27 cellular contexts compared by ENCODE assay signal in the genomic region with DNA sequence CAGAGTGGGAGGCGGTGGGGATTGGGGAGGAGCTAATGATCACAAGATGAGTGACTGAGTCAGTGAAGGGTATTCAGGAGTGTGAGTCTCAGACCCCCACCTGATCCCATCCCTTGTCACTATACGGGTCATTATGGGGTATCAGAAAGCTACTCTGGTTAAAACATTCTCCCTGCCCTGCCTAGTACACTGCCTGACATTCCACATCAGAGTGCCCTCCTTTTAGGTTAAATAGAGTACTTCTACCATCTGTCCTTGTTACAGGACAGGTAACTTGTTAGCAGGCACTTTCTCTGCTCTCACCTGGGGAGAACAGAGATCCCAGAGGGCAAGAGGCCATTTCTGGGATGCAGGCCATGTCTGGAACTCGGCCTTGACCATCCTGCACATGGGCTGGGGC.
"Had no signal": no experiment of that assay in that cellular context is flagged by ENCODE, and none has a peak within 500 bp of the region (broad histone marks: within the 10 kb centered on the region; RNA-seq: fewer than 3 reads in every experiment).

No MANE protein-coding gene starts in this region.

- H3K4me3 ChIP-seq: pancreas, psoas muscle, right lobe of liver, sigmoid colon, suprapubic skin, testis, tibial artery, transverse colon, upper lobe of right lung, uterus had no signal

- DNase-seq: naive B cell; naive thymus-derived CD8-positive, alpha-beta T cell; nephron progenitor cell; occipital lobe; pancreas; psoas muscle; right cardiac atrium; right lobe of liver; sigmoid colon; small intestine; stimulated activated CD4-positive, alpha-beta T cell treated with anti-CD3 and anti-CD28 coated beads, Interleukin-15, amount 100 ng/mL, for 24 hours; stimulated activated CD4-positive, alpha-beta T cell treated with anti-CD3 and anti-CD28 coated beads, Interleukin-2, amount 100 ng/mL, for 24 hours; stimulated activated CD4-positive, alpha-beta T cell treated with anti-CD3 and anti-CD28 coated beads, Interleukin-2, amount 100 ng/mL, for 48 hours; stimulated activated CD4-positive, alpha-beta T cell treated with anti-CD3 and anti-CD28 coated beads, Interleukin-4, amount 100 ng/mL, for 24 hours; stimulated activated naive CD4-positive, alpha-beta T cell; stimulated activated naive CD8-positive, alpha-beta T cell treated with anti-CD3 and anti-CD28 coated beads, Interleukin-15, amount 100 ng/mL, for 72 hours; stimulated activated naive CD8-positive, alpha-beta T cell treated with anti-CD3 and anti-CD28 coated beads, Interleukin-15, Interleukin-2, amounts not matched to agents 100 U/mL and 50 U/mL, for 24 hours; testis; tibial artery; transverse colon; upper lobe of right lung; uterus had no signal

- H3K4me1 ChIP-seq: pancreas, psoas muscle, right lobe of liver, sigmoid colon, suprapubic skin, testis, tibial artery, transverse colon, upper lobe of right lung, uterus had no signal

- H3K27ac Mint-ChIP-seq: natural killer cell treated with Interleukin-12 subunit alpha and Interleukin-12 subunit beta and Interleukin-15 and Interleukin-18, amount 100 ng/mL, for 72 hours; nephron progenitor cell; stimulated activated memory B cell treated with anti-CD40 and anti-IgM and Interleukin-4, amounts not matched to agents 10 μg/mL and 1 μg/mL and 100 μg/mL, for 72 hours; type B pancreatic cell had no signal

- H3K9me3 Mint-ChIP-seq: natural killer cell treated with Interleukin-12 subunit alpha and Interleukin-12 subunit beta and Interleukin-15 and Interleukin-18, amount 100 ng/mL, for 72 hours; nephron progenitor cell; neural crest cell; stimulated activated naive CD8-positive, alpha-beta T cell treated with anti-CD3 and anti-CD28 coated beads, Interleukin-15, amount 100 ng/mL, for 72 hours; type B pancreatic cell had no signal

- H3K36me3 Mint-ChIP-seq: naive B cell; naive thymus-derived CD8-positive, alpha-beta T cell; natural killer cell treated with Interleukin-12 subunit alpha and Interleukin-12 subunit beta and Interleukin-15 and Interleukin-18, amount 100 ng/mL, for 72 hours; stimulated activated memory B cell treated with anti-CD40 and anti-IgM and Interleukin-4, amounts not matched to agents 10 μg/mL and 1 μg/mL and 100 μg/mL, for 72 hours; type B pancreatic cell had no signal

- H3K27ac ChIP-seq: pancreas, psoas muscle, right lobe of liver, sigmoid colon, suprapubic skin, testis, tibial artery, transverse colon, upper lobe of right lung, uterus had no signal

- H3K27me3 ChIP-seq: pancreas, right lobe of liver, sigmoid colon, testis, transverse colon, upper lobe of right lung, uterus had no signal

- H3K9me3 ChIP-seq: pancreas, psoas muscle, right lobe of liver, sigmoid colon, suprapubic skin, testis, tibial artery, transverse colon, upper lobe of right lung, uterus had no signal

- H3K4me1 Mint-ChIP-seq: naive B cell; stimulated activated memory B cell treated with anti-CD40 and anti-IgM and Interleukin-4, amounts not matched to agents 10 μg/mL and 1 μg/mL and 100 μg/mL, for 72 hours; stimulated activated naive CD8-positive, alpha-beta T cell treated with anti-CD3 and anti-CD28 coated beads, Interleukin-15, amount 100 ng/mL, for 72 hours had no signal

- H3K4me3 Mint-ChIP-seq: naive thymus-derived CD8-positive, alpha-beta T cell; natural killer cell treated with Interleukin-12 subunit alpha and Interleukin-12 subunit beta and Interleukin-15 and Interleukin-18, amount 100 ng/mL, for 72 hours; nephron progenitor cell; neural crest cell; stimulated activated memory B cell treated with anti-CD40 and anti-IgM and Interleukin-4, amounts not matched to agents 10 μg/mL and 1 μg/mL and 100 μg/mL, for 72 hours; stimulated activated naive CD8-positive, alpha-beta T cell treated with anti-CD3 and anti-CD28 coated beads, Interleukin-15, amount 100 ng/mL, for 72 hours; type B pancreatic cell had no signal

- H3K36me3 ChIP-seq: pancreas, right lobe of liver, sigmoid colon, suprapubic skin, tibial artery, transverse colon, upper lobe of right lung, uterus had no signal

- ATAC-seq: naive thymus-derived CD8-positive, alpha-beta T cell; natural killer cell treated with Interleukin-12 subunit alpha and Interleukin-12 subunit beta and Interleukin-15 and Interleukin-18, amount 100 ng/mL, for 72 hours; pancreas; psoas muscle; right cardiac atrium; right lobe of liver; stimulated activated memory B cell treated with anti-CD40 and anti-IgM and Interleukin-4, amounts not matched to agents 10 μg/mL and 1 μg/mL and 100 μg/mL, for 72 hours; stimulated activated naive CD8-positive, alpha-beta T cell treated with anti-CD3 and anti-CD28 coated beads, Interleukin-15, amount 100 ng/mL, for 72 hours; stimulated activated naive CD8-positive, alpha-beta T cell treated with anti-CD3 and anti-CD28 coated beads, Interleukin-15, Interleukin-2, amounts not matched to agents 100 U/mL and 50 U/mL, for 24 hours; upper lobe of right lung had no signal
